25 cellular contexts compared by ENCODE assay signal in genomic region chr2:133598769-133599168, GRCh38. TPM values are rescaled to one million over a fixed set of nuclear protein-coding genes. Genes with fewer than 3 reads are reported as not detected.
DNase-seq lines count a peak whose midpoint lies in the region; ATAC-seq, FAIRE-seq and TF ChIP-seq lines count a peak whose summit lies in the region.
"Had no signal": no experiment of that assay in that cellular context is flagged by ENCODE, and none has a peak within 500 bp of the region (broad histone marks: within the 10 kb centered on the region; RNA-seq: fewer than 3 reads in every experiment).

No MANE protein-coding gene starts in this region.

- H3K9me3 ChIP-seq in liver (ENCODE audit: control insufficient read depth in 4 of 4, low read length in 3 of 4) (no peaks in the 10 kb centered on the region), HepG2 (ENCODE audit: low read length) (no peaks in the 10 kb centered on the region), lower lobe of right lung (no peaks in the 10 kb centered on the region)
- H3K9me3 ChIP-seq: BE2C, MG63 had no signal

- CTCF ChIA-PET in HepG2 (lab: Yijun Ruan, JAX; ENCODE audit: low intra/inter-chr PET ratio, low total read pairs), result no interaction called here

- TF ChIP-seq RAD21 in liver (IDR thresholded peaks at IDR 0.05) (no peak), HepG2 (CRISPR knock-in tag; IDR thresholded peaks at IDR 0.05) (no peak)

- H3K79me2 ChIP-seq in HepG2 (ENCODE audit: insufficient read depth, low read length), result no peaks in the 10 kb centered on the region

- no peak for TF ChIP-seq POLR2A in HepG2 (IDR thresholded peaks at IDR 0.05; ENCODE audit: insufficient read depth in 1 of 2, low read depth in 2 of 2, low read length in 2 of 2)

- H3K4me1 ChIP-seq in liver (ENCODE audit: control insufficient read depth in 4 of 4, insufficient read depth in 4 of 4, low read length in 3 of 4) (peaks cover 5 to 16% (median 7%) of the 10 kb centered on the region in 4 donors), HepG2 (ENCODE audit: insufficient read depth, low read length) (no peaks in the 10 kb centered on the region), lower lobe of right lung (peaks cover 10% of the 10 kb centered on the region)

- no peak overlapping the region for H3K9ac ChIP-seq in liver (ENCODE audit: low read depth in 1 of 2, low read length in 2 of 2)
- no peak overlapping the region for H3K9ac ChIP-seq in HepG2 (ENCODE audit: insufficient read depth, low read depth, low read length)

- TF ChIP-seq CTCF in liver (IDR thresholded peaks at IDR 0.05; ENCODE audit: low read depth, low read length, missing input control) (no peak), HepG2 (CRISPR knock-in tag; IDR thresholded peaks at IDR 0.05) (no peak), lower lobe of right lung (IDR thresholded peaks at IDR 0.05) (no peak)

- intact Hi-C loops in HepG2 (cut with micrococcal nuclease; ENCODE audit: unreplicated experiment) (no loop called here), left ventricle myocardium superior (cut with micrococcal nuclease) (no loop called here), lower lobe of right lung (cut with DNase I) (no loop called here)

- no TSS peak for BruUV-seq in HepG2 (replicated peaks; lab: Mats Ljungman, UMichigan)

- H3K27ac ChIP-seq in liver (ENCODE audit: low read depth in 1 of 2, low read length in 2 of 2), result peak overlapping the region; percentile 16 to 81
- no peak overlapping the region for H3K27ac ChIP-seq in HepG2 (ENCODE audit: extremely low read length, insufficient read depth, low read length)
- no peak overlapping the region for H3K27ac ChIP-seq in lower lobe of right lung
- H3K27ac ChIP-seq: PC-9 had no signal

- H3K36me3 ChIP-seq in liver (ENCODE audit: control insufficient read depth in 4 of 4, insufficient read depth in 3 of 4, low read depth in 1 of 4, low read length in 3 of 4) (no peaks in the 10 kb centered on the region), HepG2 (replicated peaks in 1 of 2; ENCODE audit: control insufficient read depth in 1 of 2, insufficient read depth in 2 of 2, low read length in 2 of 2) (no peaks in the 10 kb centered on the region), lower lobe of right lung (no peaks in the 10 kb centered on the region)
- H3K36me3 ChIP-seq: BE2C, MG63 had no signal

- ATAC-seq in HepG2, result no peak
- peak; percentile 63 for ATAC-seq in left ventricle myocardium superior
- ATAC-seq in GM21526 (IDR thresholded peaks at IDR 0.05; ENCODE audit: low FRiP score, unreplicated experiment), result no peak
- no peak for ATAC-seq in HG02870 (IDR thresholded peaks at IDR 0.05; ENCODE audit: unreplicated experiment)
- no peak for ATAC-seq in lower lobe of right lung

- in situ Hi-C loops in HepG2 (cut with HindIII; ENCODE audit: extremely low pct_ligation_motif_present, low pct_unique_long_range_greater_than_20kb), result no loop called here

- H3K27me3 ChIP-seq in liver (ENCODE audit: control insufficient read depth in 4 of 4, insufficient read depth in 4 of 4, low read length in 3 of 4), result no peaks in the 10 kb centered on the region
- H3K27me3 ChIP-seq in HepG2 (ENCODE audit: control insufficient read depth in 1 of 2, insufficient read depth in 2 of 2, low read length in 2 of 2), result peaks cover 0 to 5% of the 10 kb centered on the region in 2 experiments; a peak in 3 of 5 replicates
- no peaks in the 10 kb centered on the region for H3K27me3 ChIP-seq in lower lobe of right lung (ENCODE audit: low read depth)
- H3K27me3 ChIP-seq: BE2C, MG63 had no signal

- POLR2A ChIA-PET in HepG2 (lab: Yijun Ruan, JAX), result no interaction called here

- no peak for DNase-seq in HepG2 (ENCODE audit: low spot score)
- DNase-seq in left ventricle myocardium superior, result no peak
- DNase-seq in midbrain (lab: John Stamatoyannopoulos, UW), result peak; percentile 13
- DNase-seq in lower lobe of right lung, result no peak
- DNase-seq in NCI-H82 treated with DMSO at 0.1 percent for 48 hours (lab: John Stamatoyannopoulos, UW; ENCODE audit: unreplicated experiment), result no peak
- DNase-seq: 8988T, ACHN, Calu3, DMS79 treated with DMSO at 0.1 percent for 48 hours, GF-D8, H9, IMR-90, KG1, MG63, NCI-H2029, NCI-H446, NCI-H526, PC-9, SHP77 had no signal

- no peaks in the 10 kb centered on the region for H4K20me1 ChIP-seq in HepG2 (ENCODE audit: insufficient read depth, low read length)

- WGBS in liver, result 33% methylated on average over 2 of the region's 2 CpGs
- WGBS in HepG2 (ENCODE audit: low lambda C conversion rate), result 0% methylated on average over 2 of the region's 2 CpGs

- no peak overlapping the region for H3K4me2 ChIP-seq in HepG2 (ENCODE audit: low read depth, low read length)
- H3K4me2 ChIP-seq: GM23338, PC-9 had no signal

- TF ChIP-seq EP300 in HepG2 (IDR thresholded peaks at IDR 0.05; ENCODE audit: low read depth in 2 of 2, low read length in 2 of 2) (no peak), HepG2 (CRISPR knock-in tag; IDR thresholded peaks at IDR 0.05; ENCODE audit: borderline replicate concordance) (no peak)

- H2AFZ ChIP-seq in HepG2 (ENCODE audit: low read length), result no peak overlapping the region
- H2AFZ ChIP-seq: PC-9 had no signal

- no peak overlapping the region for H3K4me3 ChIP-seq in liver (ENCODE audit: low read depth in 1 of 3, low read length in 3 of 3)
- H3K4me3 ChIP-seq in HepG2 (replicated peaks in 1 of 3; ENCODE audit: insufficient read depth in 1 of 3, low read depth in 2 of 3, low read length in 3 of 3), result no peak overlapping the region
- H3K4me3 ChIP-seq in lower lobe of right lung, result no peak overlapping the region
- H3K4me3 ChIP-seq: GM23338, MG63, PC-9 had no signal

- no peak for FAIRE-seq in HepG2 (lab: Jason Lieb, UNC)
- FAIRE-seq: GM12891 had no signal

TF ChIP-seq in liver, 16 proteins besides CTCF, POLR2A, EP300 and RAD21 (continues in another document):
- no peak for TF ChIP-seq ZBTB33 (IDR thresholded peaks at IDR 0.05)

TF ChIP-seq in HepG2, 621 proteins besides CTCF, POLR2A, EP300 and RAD21:
- TF ChIP-seq ZNF101 (CRISPR knock-in tag; IDR thresholded peaks at IDR 0.05; ENCODE audit: borderline replicate concordance, low read depth), result no peak
- no peak for TF ChIP-seq KDM6A (CRISPR knock-in tag; IDR thresholded peaks at IDR 0.05; ENCODE audit: low read depth)
- no peak for TF ChIP-seq HNRNPL (IDR thresholded peaks at IDR 0.05; ENCODE audit: low read depth, low read length)
TF ChIP-seq in HepG2: peak in this region for 0.

RNA-seq across cellular contexts. Expression of gene NCKAP5, which starts 30.5 kb away (rescaled TPM):
- total RNA-seq in liver (1 to 10 TPM; 2.7 to 2.8 TPM), HepG2 (2016; rRNA removed; fragmentation: Illumina TruSeq; extraction: Trizol) (not detected in 2 replicates), left ventricle myocardium superior (2.8 TPM), lower lobe of right lung (34.6 TPM)
- polyA plus RNA-seq in liver (1 to 10 TPM in 1 of 2 donors, under 1 TPM in 1; 0.57 to 2.2 TPM), HepG2 (2011; rRNA removed) (0.01 and 0.04 TPM in 2 replicates)
- total RNA-seq in HepG2 (2016; cell fraction: cytosol; rRNA removed; fragmentation: Illumina TruSeq; extraction: Trizol; ENCODE audit: low read depth), result not detected in 2 replicates
- not detected in 2 replicates for total RNA-seq in HepG2 (2016; cell fraction: insoluble cytoplasmic fraction; rRNA removed; fragmentation: Illumina TruSeq; extraction: Trizol)
- total RNA-seq in HepG2 (2016; cell fraction: membrane; rRNA removed; fragmentation: Illumina TruSeq; extraction: Trizol), result not detected in 2 replicates
- total RNA-seq in HepG2 (2016; cell fraction: nucleus; rRNA removed; fragmentation: Illumina TruSeq; extraction: Trizol), result not detected in 2 replicates
- 0.01 TPM in 1 of 2 replicates, not detected in the other for polyA plus RNA-seq in HepG2 (2011; cell fraction: cytosol; rRNA removed)
- polyA plus RNA-seq in HepG2 (2011; cell fraction: nucleus; rRNA removed), result 0.02 TPM in 1 of 2 replicates, not detected in the other
- not detected in 2 replicates for polyA plus RNA-seq in HepG2 (2012)
- not detected in 2 replicates for polyA plus RNA-seq in HepG2 (2016; cell fraction: cytosol; fragmentation: Illumina TruSeq; extraction: Trizol; ENCODE audit: low read depth)
- polyA plus RNA-seq in HepG2 (2016; cell fraction: insoluble cytoplasmic fraction; fragmentation: Illumina TruSeq; extraction: Trizol; ENCODE audit: low read depth), result not detected in 2 replicates
- not detected in 2 replicates for polyA plus RNA-seq in HepG2 (2016; cell fraction: membrane; fragmentation: Illumina TruSeq; extraction: Trizol; ENCODE audit: low read depth)
- polyA plus RNA-seq in HepG2 (2016; cell fraction: nucleus; fragmentation: Illumina TruSeq; extraction: Trizol; ENCODE audit: insufficient read depth, low read depth), result not detected in 2 replicates
- 0.06 and 5.5 TPM in 2 replicates for polyA minus RNA-seq in HepG2 (2011; rRNA and poly(A)+ RNA removed; ENCODE audit: low replicate concordance)
- polyA minus RNA-seq in HepG2 (2011; cell fraction: cytosol; rRNA and poly(A)+ RNA removed), result not detected in 2 replicates
- 0.13 and 0.75 TPM in 2 replicates for polyA minus RNA-seq in HepG2 (2011; cell fraction: nucleus; rRNA and poly(A)+ RNA removed)
- total RNA-seq: PC-9 had no signal

Comparison
In these comparisons a context has a peak if more than half of its experiments do, and no peak if none do; other contexts are left out.
1. H3K27ac ChIP-seq: peak in liver (2 of 2); none in HepG2 (single experiment) and lower lobe of right lung (single experiment).